ENCODE assay signal across 20 cellular contexts in genomic region chr1:29392036-29392435, GRCh38.
"Had no signal": no experiment of that assay in that cellular context is flagged by ENCODE, and none has a peak within 500 bp of the region (broad histone marks: within the 10 kb centered on the region; RNA-seq: fewer than 3 reads in every experiment).

No MANE protein-coding gene starts in this region.

- H3K36me3 Mint-ChIP-seq: memory B cell; natural killer cell treated with Interleukin-12 subunit alpha and Interleukin-12 subunit beta and Interleukin-15 and Interleukin-18, amount 100 ng/mL, for 72 hours; stimulated activated effector memory CD8-positive, alpha-beta T cell treated with anti-CD3 and anti-CD28 coated beads, Interleukin-12 subunit alpha, Interleukin-12 subunit beta, amount 100 ng/mL, for 72 hours had no signal

- H3K27ac Mint-ChIP-seq: memory B cell; natural killer cell treated with Interleukin-12 subunit alpha and Interleukin-12 subunit beta and Interleukin-15 and Interleukin-18, amount 100 ng/mL, for 72 hours; stimulated activated effector memory CD8-positive, alpha-beta T cell treated with anti-CD3 and anti-CD28 coated beads, Interleukin-12 subunit alpha, Interleukin-12 subunit beta, amount 100 ng/mL, for 72 hours had no signal

- H3K27me3 ChIP-seq: thyroid gland, upper lobe of left lung, uterus had no signal

- H3K4me3 ChIP-seq: dorsolateral prefrontal cortex, heart left ventricle, left lung, lower lobe of right lung, suprapubic skin, thyroid gland, upper lobe of left lung, uterus had no signal

- H3K9me3 Mint-ChIP-seq: memory B cell; natural killer cell treated with Interleukin-12 subunit alpha and Interleukin-12 subunit beta and Interleukin-15 and Interleukin-18, amount 100 ng/mL, for 72 hours; stimulated activated effector memory CD8-positive, alpha-beta T cell treated with anti-CD3 and anti-CD28 coated beads, Interleukin-12 subunit alpha, Interleukin-12 subunit beta, amount 100 ng/mL, for 72 hours had no signal

- H3K36me3 ChIP-seq: heart left ventricle, left lung, lower lobe of right lung, suprapubic skin, thyroid gland, upper lobe of left lung, uterus had no signal

- H3K4me1 Mint-ChIP-seq: memory B cell; stimulated activated effector memory CD8-positive, alpha-beta T cell treated with anti-CD3 and anti-CD28 coated beads, Interleukin-12 subunit alpha, Interleukin-12 subunit beta, amount 100 ng/mL, for 72 hours had no signal

- DNase-seq: effector CD8-positive, alpha-beta T cell; heart left ventricle; hippocampal formation; kidney glomerular epithelial cell; left lung; lower lobe of right lung; midbrain; small intestine; stimulated activated CD4-positive, alpha-beta T cell treated with anti-CD3 and anti-CD28 coated beads, Interleukin-4, amount 100 ng/mL, for 1 hour; stimulated activated CD8-positive, alpha-beta memory T cell treated with anti-CD3 and anti-CD28 coated beads, Interleukin-4, amount 100 ng/mL, for 48 hours; stimulated activated naive CD8-positive, alpha-beta T cell treated with anti-CD3 and anti-CD28 coated beads, Interleukin-15, Interleukin-2, amounts not matched to agents 100 U/mL and 50 U/mL, for 24 hours; thyroid gland; upper lobe of left lung; uterus had no signal

- H3K9me3 ChIP-seq: heart left ventricle, left lung, lower lobe of right lung, suprapubic skin, thyroid gland, upper lobe of left lung, uterus had no signal

- H3K27ac ChIP-seq: dorsolateral prefrontal cortex, heart left ventricle, left lung, lower lobe of right lung, suprapubic skin, thyroid gland, upper lobe of left lung, uterus had no signal

- ATAC-seq: esophagus mucosa; heart left ventricle; left lung; lower lobe of right lung; stimulated activated effector memory CD8-positive, alpha-beta T cell treated with anti-CD3 and anti-CD28 coated beads, Interleukin-12 subunit alpha, Interleukin-12 subunit beta, amount 100 ng/mL, for 72 hours; stimulated activated naive CD8-positive, alpha-beta T cell treated with anti-CD3 and anti-CD28 coated beads, Interleukin-15, Interleukin-2, amounts not matched to agents 100 U/mL and 50 U/mL, for 24 hours had no signal

- H3K4me1 ChIP-seq: left lung, lower lobe of right lung, suprapubic skin, thyroid gland, uterus had no signal

- H3K4me3 Mint-ChIP-seq: memory B cell; natural killer cell treated with Interleukin-12 subunit alpha and Interleukin-12 subunit beta and Interleukin-15 and Interleukin-18, amount 100 ng/mL, for 72 hours; stimulated activated effector memory CD8-positive, alpha-beta T cell treated with anti-CD3 and anti-CD28 coated beads, Interleukin-12 subunit alpha, Interleukin-12 subunit beta, amount 100 ng/mL, for 72 hours had no signal
